ENCODE assay signal across 8 cellular contexts in genomic region chr6:29649701-29650673, GRCh38. TPM values are rescaled to one million over a fixed set of nuclear protein-coding genes. Genes with fewer than 3 reads are reported as not detected.
A peak's percentile ranks its signal among the peaks of the same experiment; 100 is the strongest.
DNase-seq lines count a peak whose midpoint lies in the region; ATAC-seq and TF ChIP-seq lines count a peak whose summit lies in the region.

No MANE protein-coding gene starts in this region.

- H3K4me1 Mint-ChIP-seq in type B pancreatic cell (ENCODE audit: unreplicated experiment), result peaks cover 10% of the 10 kb centered on the region

- H4K12ac ChIP-seq in trophoblast cell (ENCODE audit: low read depth, low read length), result no peak overlapping the region

- H4K8ac ChIP-seq in trophoblast cell (ENCODE audit: low read depth, low read length), result peak overlapping the region; percentile 74

- H2BK5ac ChIP-seq in trophoblast cell (ENCODE audit: low read depth, low read length, poor library complexity), result no peak overlapping the region

- H4K91ac ChIP-seq in trophoblast cell (ENCODE audit: low read depth, low read length), result no peak overlapping the region

- TF ChIP-seq CTCF in GM12865 (IDR thresholded peaks at IDR 0.05; ENCODE audit: insufficient read depth, low read depth, low read length, missing control alignments), result peak; percentile 94
- peak; percentile 98 for TF ChIP-seq CTCF in cardiac muscle cell (IDR thresholded peaks at IDR 0.05; ENCODE audit: low read depth, low read length)
- TF ChIP-seq CTCF in type B pancreatic cell (conservative IDR thresholded peaks at IDR 0.05), result peak; percentile 91

- peak overlapping the region; percentile 80 for H2AFZ ChIP-seq in trophoblast cell (ENCODE audit: insufficient read depth, low read length, poor library complexity)

- peak; percentile 98 for DNase-seq in GM12865 (ENCODE audit: low read depth)
- DNase-seq in NCI-H1105 (lab: John Stamatoyannopoulos, UW), result peak; percentile 98
- DNase-seq in SKM-1 treated with dmso at 0.1 percent for 144 hours (lab: John Stamatoyannopoulos, UW; ENCODE audit: unreplicated experiment), result peak; percentile 94
- DNase-seq in activated naive CD8-positive, alpha-beta T cell treated with anti-CD3 and anti-CD28 coated beads, Interleukin-2, amount 50 U/mL, for 16 hours (ENCODE audit: low read depth, low spot score), result peak; percentile 96
- peak; percentile 97 to 99 for DNase-seq in cardiac muscle cell (ENCODE audit: low read depth in 1 of 2, low spot score in 1 of 2)
- peak; percentile 94 to 100 for DNase-seq in trophoblast cell
- peak; percentile 96 for DNase-seq in type B pancreatic cell (ENCODE audit: extremely low spot score, unreplicated experiment)

- no CpG with 5 or more reads among the region's 33 CpGs for WGBS in trophoblast cell (ENCODE audit: extremely low coverage, insufficient coverage, insufficient read length)

- peaks cover 19% of the 10 kb centered on the region for H3K4me1 ChIP-seq in cardiac muscle cell (ENCODE audit: low read depth)
- peaks cover 3% of the 10 kb centered on the region in 2 experiments for H3K4me1 ChIP-seq in trophoblast cell (ENCODE audit: control insufficient read depth in 1 of 2, insufficient read depth in 2 of 2, low read length in 2 of 2)

- peak overlapping the region; percentile 71 for H3K4me3 ChIP-seq in GM12865 (ENCODE audit: low read depth, low read length)
- H3K4me3 ChIP-seq in cardiac muscle cell, result peak overlapping the region; percentile 17
- peak overlapping the region; percentile 60 for H3K4me3 ChIP-seq in trophoblast cell (ENCODE audit: low read depth, low read length)

- H3K18ac ChIP-seq in trophoblast cell (ENCODE audit: low read length), result no peak overlapping the region

- no peak overlapping the region for H3K23ac ChIP-seq in trophoblast cell (ENCODE audit: low read length)

- peak overlapping the region; percentile 88 for H3K4me2 ChIP-seq in trophoblast cell (ENCODE audit: low read length)

- no peak overlapping the region for H3K4ac ChIP-seq in trophoblast cell (ENCODE audit: low read depth, low read length)

- no peak overlapping the region for H2BK120ac ChIP-seq in trophoblast cell (ENCODE audit: insufficient read depth, low read length, poor library complexity)

- no peaks in the 10 kb centered on the region for H3K36me3 Mint-ChIP-seq in type B pancreatic cell

- H3K36me3 ChIP-seq in cardiac muscle cell (no peaks in the 10 kb centered on the region), trophoblast cell (ENCODE audit: control insufficient read depth in 1 of 2, insufficient read depth in 2 of 2, low read length in 2 of 2) (no peaks in the 10 kb centered on the region)

- H3K27ac Mint-ChIP-seq in type B pancreatic cell, result peak overlapping the region; percentile 95

- H3K27me3 ChIP-seq in cardiac muscle cell (no peaks in the 10 kb centered on the region), trophoblast cell (ENCODE audit: insufficient read depth, low read length) (no peaks in the 10 kb centered on the region)

- H3K79me2 ChIP-seq in trophoblast cell (ENCODE audit: control insufficient read depth, insufficient read depth, low read length, poor library complexity), result no peaks in the 10 kb centered on the region

- no peak overlapping the region for H2AK5ac ChIP-seq in trophoblast cell (ENCODE audit: low read length)

- H3K9me3 ChIP-seq in cardiac muscle cell (ENCODE audit: low read depth) (no peaks in the 10 kb centered on the region), trophoblast cell (ENCODE audit: insufficient read depth, low read depth, low read length) (no peaks in the 10 kb centered on the region)

- no peaks in the 10 kb centered on the region for H3K27me3 Mint-ChIP-seq in type B pancreatic cell

- no peaks in the 10 kb centered on the region for H3K79me1 ChIP-seq in trophoblast cell (ENCODE audit: low read length)

- H3K9me3 Mint-ChIP-seq in type B pancreatic cell, result no peaks in the 10 kb centered on the region

- no peak overlapping the region for H3K9ac ChIP-seq in trophoblast cell (ENCODE audit: low read length)

- peak; percentile 98 for ATAC-seq in HG02642 (IDR thresholded peaks at IDR 0.05; ENCODE audit: poor library complexity, unreplicated experiment)

- H3K27ac ChIP-seq in cardiac muscle cell (peak overlapping the region; percentile 89), trophoblast cell (ENCODE audit: low read depth, low read length) (no peak overlapping the region)

- H2BK12ac ChIP-seq in trophoblast cell (ENCODE audit: low read length), result no peak overlapping the region

- peak overlapping the region; percentile 90 for H3K4me3 Mint-ChIP-seq in type B pancreatic cell

- no peak overlapping the region for H3K14ac ChIP-seq in trophoblast cell (ENCODE audit: low read length)

RNA-seq across cellular contexts. Expression of gene MOG, which starts 6.9 kb away (rescaled TPM):
- total RNA-seq in cardiac muscle cell (1.3 and 1.8 TPM in 2 replicates), type B pancreatic cell (ENCODE audit: low replicate concordance) (not detected in 2 replicates)
- 2.4 and 2.9 TPM in 2 replicates for polyA plus RNA-seq in cardiac muscle cell
- polyA plus RNA-seq in trophoblast cell (2013), result 0.07 TPM in 1 of 2 replicates, not detected in the other

RNA-seq across cellular contexts. Expression of gene GABBR1, which starts 17.0 kb away (rescaled TPM):
- total RNA-seq in cardiac muscle cell (50.2 and 101 TPM in 2 replicates), type B pancreatic cell (ENCODE audit: low replicate concordance) (26.6 and 71.7 TPM in 2 replicates)
- 67.0 and 113 TPM in 2 replicates for polyA plus RNA-seq in cardiac muscle cell
- 15.2 and 15.5 TPM in 2 replicates for polyA plus RNA-seq in trophoblast cell (2013)

RNA-seq across cellular contexts. Expression of gene ZFP57, which starts 31.0 kb away (rescaled TPM):
- 4.1 and 4.9 TPM in 2 replicates for total RNA-seq in cardiac muscle cell
- polyA plus RNA-seq in cardiac muscle cell, result 3.5 and 6.7 TPM in 2 replicates
- 0.38 and 0.71 TPM in 2 replicates for polyA plus RNA-seq in trophoblast cell (2013)
- total RNA-seq in type B pancreatic cell (ENCODE audit: low replicate concordance), result not detected in 2 replicates

Comparison
In these comparisons a context has a peak if more than half of its experiments do, and no peak if none do; other contexts are left out.
1. H3K4me3 ChIP-seq: peak in every context shown above with its lines; median percentile 71 in GM12865; 60 in trophoblast cell; 17 in cardiac muscle cell.